Comparison of ENCODE assay signal across 8 cellular contexts in genomic region chr15:86915811-86916331, GRCh38.
DNase-seq lines count a peak whose midpoint lies in the region; ATAC-seq and TF ChIP-seq lines count a peak whose summit lies in the region.

No MANE protein-coding gene starts in this region.

- H3K36me3 Mint-ChIP-seq in neural crest cell (ENCODE audit: low read depth), result no peaks in the 10 kb centered on the region
- H3K36me3 Mint-ChIP-seq in activated CD4-positive, alpha-beta memory T cell treated with anti-CD3 and anti-CD28 coated beads for 36 hours, result no peaks in the 10 kb centered on the region

- ATAC-seq in esophagus mucosa (peak; percentile 63), GM18511 (IDR thresholded peaks at IDR 0.05; ENCODE audit: unreplicated experiment) (no peak)

- no peaks in the 10 kb centered on the region for H3F3A ChIP-seq in PC-9 (ENCODE audit: insufficient read depth, low read depth)

- H2AFZ ChIP-seq in PC-9, result no peak overlapping the region

- no peak overlapping the region for H3K4me3 Mint-ChIP-seq in neural crest cell
- no peak overlapping the region for H3K4me3 Mint-ChIP-seq in activated CD4-positive, alpha-beta memory T cell treated with anti-CD3 and anti-CD28 coated beads for 36 hours

- H3K9me2 ChIP-seq in PC-9 (ENCODE audit: insufficient read depth), result no peaks in the 10 kb centered on the region

- H3K27ac Mint-ChIP-seq in neural crest cell (ENCODE audit: unreplicated experiment), result no peak overlapping the region
- no peak overlapping the region for H3K27ac Mint-ChIP-seq in activated CD4-positive, alpha-beta memory T cell treated with anti-CD3 and anti-CD28 coated beads for 36 hours

- H3K9me3 Mint-ChIP-seq in neural crest cell, result no peaks in the 10 kb centered on the region
- H3K9me3 Mint-ChIP-seq in activated CD4-positive, alpha-beta memory T cell treated with anti-CD3 and anti-CD28 coated beads for 36 hours, result no peaks in the 10 kb centered on the region

- intact Hi-C loops in PC-9 (cut with micrococcal nuclease; ENCODE audit: unreplicated experiment), result loop anchor here (5.0 kb wide), 1 partner anchor 1331 kb away; no protein-coding TSS in a partner anchor
- intact Hi-C loops in activated CD4-positive, alpha-beta memory T cell treated with anti-CD3 and anti-CD28 coated beads for 36 hours (cut with micrococcal nuclease), result loop anchor here (10.0 kb wide), 1 partner anchor 1329 kb away; no protein-coding TSS in a partner anchor

- DNase-seq in AG04449 (ENCODE audit: low read depth, low spot score) (peak; percentile 9), HEK293T (ENCODE audit: extremely low spot score) (peak; percentile 46), PC-9 (no peak), neural crest cell (ENCODE audit: low read depth, low spot score) (peak; percentile 24)
- DNase-seq in activated CD8-positive, alpha-beta memory T cell treated with anti-CD3 and anti-CD28 coated beads, Interleukin-2, amount 50 U/mL, for 48 hours, result no peak
- DNase-seq in activated CD4-positive, alpha-beta memory T cell treated with anti-CD3 and anti-CD28 coated beads for 36 hours, result no peak

- H3K4me3 ChIP-seq in AG04449 (ENCODE audit: low read depth, low read length) (no peak overlapping the region), PC-9 (no peak overlapping the region)

- no peaks in the 10 kb centered on the region for H3K9me3 ChIP-seq in PC-9 (ENCODE audit: insufficient read depth, low read depth)

- peaks cover 16% of the 10 kb centered on the region for H3K4me1 Mint-ChIP-seq in neural crest cell
- no peaks in the 10 kb centered on the region for H3K4me1 Mint-ChIP-seq in activated CD4-positive, alpha-beta memory T cell treated with anti-CD3 and anti-CD28 coated beads for 36 hours (ENCODE audit: low read depth)

- H3K27ac ChIP-seq in PC-9, result no peak overlapping the region

- no peaks in the 10 kb centered on the region for H3K4me1 ChIP-seq in PC-9 (replicated peaks; ENCODE audit: insufficient read depth)

- TF ChIP-seq CTCF in AG04449 (IDR thresholded peaks at IDR 0.05; ENCODE audit: insufficient read depth, low read length, missing control alignments), result peak; percentile 36
- peak; percentile 52 for TF ChIP-seq CTCF in PC-9 (conservative IDR thresholded peaks at IDR 0.05)
- peak; percentile 68 for TF ChIP-seq CTCF in neural crest cell (conservative IDR thresholded peaks at IDR 0.05)

- CTCF ChIA-PET in AG04449 (lab: Yijun Ruan, JAX), result interaction anchor here (0.7 to 6.1 kb wide), 13 partner anchors 15 to 1540 kb away, joined by 3 to 66 read pairs (median 4); no protein-coding TSS in a partner anchor
- CTCF ChIA-PET in HEK293T (lab: Yijun Ruan, JAX), result interaction anchor here (0.8 kb wide), 1 partner anchor 10 kb away, joined by 3 read pairs; no protein-coding TSS in a partner anchor
- CTCF ChIA-PET in PC-9 (lab: Charles Lee), result no interaction called here
- CTCF ChIA-PET in activated CD4-positive, alpha-beta memory T cell treated with anti-CD3 and anti-CD28 coated beads for 36 hours (lab: Charles Lee), result no interaction called here

- no peak overlapping the region for H3K4me2 ChIP-seq in PC-9

- H3K79me2 ChIP-seq in PC-9 (ENCODE audit: low read depth), result no peaks in the 10 kb centered on the region

- no peaks in the 10 kb centered on the region for H3K36me3 ChIP-seq in PC-9 (ENCODE audit: low read depth)

- no TSS peak for BruUV-seq in PC-9 (replicated peaks; lab: Mats Ljungman, UMichigan)

- H3K27me3 ChIP-seq in PC-9 (ENCODE audit: insufficient read depth, low read depth), result no peaks in the 10 kb centered on the region

- H4K20me1 ChIP-seq in PC-9 (ENCODE audit: insufficient read depth), result no peaks in the 10 kb centered on the region

- POLR2A ChIA-PET in AG04449 (lab: Yijun Ruan, JAX) (no interaction called here), HEK293T (lab: Yijun Ruan, JAX) (no interaction called here), PC-9 (lab: Charles Lee; ENCODE audit: unreplicated experiment) (no interaction called here)
- POLR2A ChIA-PET in activated CD4-positive, alpha-beta memory T cell treated with anti-CD3 and anti-CD28 coated beads for 36 hours (lab: Charles Lee), result no interaction called here

- no peaks in the 10 kb centered on the region for H3K27me3 Mint-ChIP-seq in neural crest cell (ENCODE audit: low read depth)
- no peaks in the 10 kb centered on the region for H3K27me3 Mint-ChIP-seq in activated CD4-positive, alpha-beta memory T cell treated with anti-CD3 and anti-CD28 coated beads for 36 hours

TF ChIP-seq in HEK293T, 16 proteins besides CTCF, POLR2A, EP300 and RAD21:
- TF ChIP-seq FOXM1 (IDR thresholded peaks at IDR 0.05; ENCODE audit: borderline replicate concordance) (no peak), ELF4 (IDR thresholded peaks at IDR 0.05) (no peak)
TF ChIP-seq in HEK293T: peak in this region for 0.

Comparison
In these comparisons a context has a peak if more than half of its experiments do, and no peak if none do; other contexts are left out.
1. DNase-seq: peak in AG04449 (single experiment), HEK293T (single experiment) and neural crest cell (single experiment); none in PC-9 (0 of 2), activated CD8-positive, alpha-beta memory T cell treated with anti-CD3 and anti-CD28 coated beads, Interleukin-2, amount 50 U/mL, for 48 hours (single experiment) and activated CD4-positive, alpha-beta memory T cell treated with anti-CD3 and anti-CD28 coated beads for 36 hours (single experiment).
2. CTCF ChIA-PET loops: an anchor here in AG04449 (0.7 to 6.1 kb wide) and HEK293T (0.8 kb wide); none called in PC-9 and activated CD4-positive, alpha-beta memory T cell treated with anti-CD3 and anti-CD28 coated beads for 36 hours.
3. Peak in every context shown above with its lines, with median percentiles within 50 percentile points of each other: CTCF ChIP-seq.